2 cellular contexts compared by ENCODE assay signal in the genomic region with DNA sequence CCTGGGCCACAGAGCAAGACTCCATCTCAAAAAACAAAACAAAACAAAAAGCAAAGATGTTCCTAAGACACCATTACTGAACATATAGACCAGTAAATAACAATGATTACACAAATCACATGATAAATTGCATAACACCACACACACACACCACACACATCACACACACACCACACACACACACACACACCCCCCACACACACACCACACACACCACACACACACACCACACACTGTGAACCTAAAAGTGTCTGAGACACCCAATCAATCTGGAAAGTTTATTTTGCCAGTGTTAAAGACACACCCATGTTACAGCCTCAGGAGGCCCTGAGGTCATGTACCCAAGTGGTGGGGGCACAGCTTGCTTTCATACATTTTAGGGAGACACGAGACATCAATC.
TF ChIP-seq lines count a peak whose summit lies in the region.

No MANE protein-coding gene starts in this region.

TF ChIP-seq in SK-N-SH, 30 proteins besides CTCF, POLR2A, EP300 and RAD21 (continued from another document):
- TF ChIP-seq, protein P1, sequence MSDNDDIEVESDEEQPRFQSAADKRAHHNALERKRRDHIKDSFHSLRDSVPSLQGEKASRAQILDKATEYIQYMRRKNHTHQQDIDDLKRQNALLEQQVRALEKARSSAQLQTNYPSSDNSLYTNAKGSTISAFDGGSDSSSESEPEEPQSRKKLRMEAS (IDR thresholded peaks at IDR 0.05; ENCODE audit: low read depth), result no peak
- TF ChIP-seq FOXJ3 (CRISPR knock-in tag; IDR thresholded peaks at IDR 0.05), result no peak
- TF ChIP-seq, protein P2, sequence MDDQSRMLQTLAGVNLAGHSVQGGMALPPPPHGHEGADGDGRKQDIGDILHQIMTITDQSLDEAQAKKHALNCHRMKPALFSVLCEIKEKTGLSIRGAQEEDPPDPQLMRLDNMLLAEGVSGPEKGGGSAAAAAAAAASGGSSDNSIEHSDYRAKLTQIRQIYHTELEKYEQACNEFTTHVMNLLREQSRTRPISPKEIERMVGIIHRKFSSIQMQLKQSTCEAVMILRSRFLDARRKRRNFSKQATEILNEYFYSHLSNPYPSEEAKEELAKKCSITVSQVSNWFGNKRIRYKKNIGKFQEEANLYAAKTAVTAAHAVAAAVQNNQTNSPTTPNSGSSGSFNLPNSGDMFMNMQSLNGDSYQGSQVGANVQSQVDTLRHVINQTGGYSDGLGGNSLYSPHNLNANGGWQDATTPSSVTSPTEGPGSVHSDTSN (IDR thresholded peaks at IDR 0.05), result no peak
- no peak for TF ChIP-seq FOSL2 (IDR thresholded peaks at IDR 0.05; ENCODE audit: borderline replicate concordance, low read depth)
- TF ChIP-seq, protein P3, sequence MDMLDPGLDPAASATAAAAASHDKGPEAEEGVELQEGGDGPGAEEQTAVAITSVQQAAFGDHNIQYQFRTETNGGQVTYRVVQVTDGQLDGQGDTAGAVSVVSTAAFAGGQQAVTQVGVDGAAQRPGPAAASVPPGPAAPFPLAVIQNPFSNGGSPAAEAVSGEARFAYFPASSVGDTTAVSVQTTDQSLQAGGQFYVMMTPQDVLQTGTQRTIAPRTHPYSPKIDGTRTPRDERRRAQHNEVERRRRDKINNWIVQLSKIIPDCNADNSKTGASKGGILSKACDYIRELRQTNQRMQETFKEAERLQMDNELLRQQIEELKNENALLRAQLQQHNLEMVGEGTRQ (IDR thresholded peaks at IDR 0.05; ENCODE audit: borderline replicate concordance, low read depth, low read length), result no peak
- TF ChIP-seq NRF1 (IDR thresholded peaks at IDR 0.05; ENCODE audit: low read depth, low read length), result no peak
- TF ChIP-seq RFX5 (IDR thresholded peaks at IDR 0.05; ENCODE audit: low read length), result no peak
- no peak for TF ChIP-seq MEF2A (IDR thresholded peaks at IDR 0.05; ENCODE audit: borderline replicate concordance, low read depth)
TF ChIP-seq in SK-N-SH: peak in this region for 0.

TF ChIP-seq in SK-N-SH treated with all-trans-retinoic acid at 6 μM for 48 hours, 23 proteins besides CTCF, POLR2A, EP300 and RAD21 (continued from another document):
- TF ChIP-seq, protein P4, sequence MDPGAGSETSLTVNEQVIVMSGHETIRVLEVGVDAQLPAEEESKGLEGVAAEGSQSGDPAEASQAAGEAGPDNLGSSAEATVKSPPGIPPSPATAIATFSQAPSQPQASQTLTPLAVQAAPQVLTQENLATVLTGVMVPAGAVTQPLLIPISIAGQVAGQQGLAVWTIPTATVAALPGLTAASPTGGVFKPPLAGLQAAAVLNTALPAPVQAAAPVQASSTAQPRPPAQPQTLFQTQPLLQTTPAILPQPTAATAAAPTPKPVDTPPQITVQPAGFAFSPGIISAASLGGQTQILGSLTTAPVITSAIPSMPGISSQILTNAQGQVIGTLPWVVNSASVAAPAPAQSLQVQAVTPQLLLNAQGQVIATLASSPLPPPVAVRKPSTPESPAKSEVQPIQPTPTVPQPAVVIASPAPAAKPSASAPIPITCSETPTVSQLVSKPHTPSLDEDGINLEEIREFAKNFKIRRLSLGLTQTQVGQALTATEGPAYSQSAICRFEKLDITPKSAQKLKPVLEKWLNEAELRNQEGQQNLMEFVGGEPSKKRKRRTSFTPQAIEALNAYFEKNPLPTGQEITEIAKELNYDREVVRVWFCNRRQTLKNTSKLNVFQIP (CRISPR knock-in tag; IDR thresholded peaks at IDR 0.05; ENCODE audit: borderline replicate concordance, low read depth), result no peak
- TF ChIP-seq ZNF565 (CRISPR knock-in tag; conservative IDR thresholded peaks at IDR 0.05; ENCODE audit: low read depth) (no peak), CSDC2 (CRISPR knock-in tag; IDR thresholded peaks at IDR 0.05) (no peak), ZFP3 (CRISPR knock-in tag; IDR thresholded peaks at IDR 0.05) (no peak)
- TF ChIP-seq, protein P5, sequence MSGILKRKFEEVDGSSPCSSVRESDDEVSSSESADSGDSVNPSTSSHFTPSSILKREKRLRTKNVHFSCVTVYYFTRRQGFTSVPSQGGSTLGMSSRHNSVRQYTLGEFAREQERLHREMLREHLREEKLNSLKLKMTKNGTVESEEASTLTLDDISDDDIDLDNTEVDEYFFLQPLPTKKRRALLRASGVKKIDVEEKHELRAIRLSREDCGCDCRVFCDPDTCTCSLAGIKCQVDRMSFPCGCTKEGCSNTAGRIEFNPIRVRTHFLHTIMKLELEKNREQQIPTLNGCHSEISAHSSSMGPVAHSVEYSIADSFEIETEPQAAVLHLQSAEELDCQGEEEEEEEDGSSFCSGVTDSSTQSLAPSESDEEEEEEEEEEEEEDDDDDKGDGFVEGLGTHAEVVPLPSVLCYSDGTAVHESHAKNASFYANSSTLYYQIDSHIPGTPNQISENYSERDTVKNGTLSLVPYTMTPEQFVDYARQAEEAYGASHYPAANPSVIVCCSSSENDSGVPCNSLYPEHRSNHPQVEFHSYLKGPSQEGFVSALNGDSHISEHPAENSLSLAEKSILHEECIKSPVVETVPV (CRISPR knock-in tag; IDR thresholded peaks at IDR 0.05), result no peak
- TF ChIP-seq, protein P6, sequence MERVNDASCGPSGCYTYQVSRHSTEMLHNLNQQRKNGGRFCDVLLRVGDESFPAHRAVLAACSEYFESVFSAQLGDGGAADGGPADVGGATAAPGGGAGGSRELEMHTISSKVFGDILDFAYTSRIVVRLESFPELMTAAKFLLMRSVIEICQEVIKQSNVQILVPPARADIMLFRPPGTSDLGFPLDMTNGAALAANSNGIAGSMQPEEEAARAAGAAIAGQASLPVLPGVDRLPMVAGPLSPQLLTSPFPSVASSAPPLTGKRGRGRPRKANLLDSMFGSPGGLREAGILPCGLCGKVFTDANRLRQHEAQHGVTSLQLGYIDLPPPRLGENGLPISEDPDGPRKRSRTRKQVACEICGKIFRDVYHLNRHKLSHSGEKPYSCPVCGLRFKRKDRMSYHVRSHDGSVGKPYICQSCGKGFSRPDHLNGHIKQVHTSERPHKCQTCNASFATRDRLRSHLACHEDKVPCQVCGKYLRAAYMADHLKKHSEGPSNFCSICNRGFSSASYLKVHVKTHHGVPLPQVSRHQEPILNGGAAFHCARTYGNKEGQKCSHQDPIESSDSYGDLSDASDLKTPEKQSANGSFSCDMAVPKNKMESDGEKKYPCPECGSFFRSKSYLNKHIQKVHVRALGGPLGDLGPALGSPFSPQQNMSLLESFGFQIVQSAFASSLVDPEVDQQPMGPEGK (CRISPR knock-in tag; IDR thresholded peaks at IDR 0.05; ENCODE audit: borderline replicate concordance), result no peak
